22 cellular contexts compared by ENCODE assay signal in the genomic region with DNA sequence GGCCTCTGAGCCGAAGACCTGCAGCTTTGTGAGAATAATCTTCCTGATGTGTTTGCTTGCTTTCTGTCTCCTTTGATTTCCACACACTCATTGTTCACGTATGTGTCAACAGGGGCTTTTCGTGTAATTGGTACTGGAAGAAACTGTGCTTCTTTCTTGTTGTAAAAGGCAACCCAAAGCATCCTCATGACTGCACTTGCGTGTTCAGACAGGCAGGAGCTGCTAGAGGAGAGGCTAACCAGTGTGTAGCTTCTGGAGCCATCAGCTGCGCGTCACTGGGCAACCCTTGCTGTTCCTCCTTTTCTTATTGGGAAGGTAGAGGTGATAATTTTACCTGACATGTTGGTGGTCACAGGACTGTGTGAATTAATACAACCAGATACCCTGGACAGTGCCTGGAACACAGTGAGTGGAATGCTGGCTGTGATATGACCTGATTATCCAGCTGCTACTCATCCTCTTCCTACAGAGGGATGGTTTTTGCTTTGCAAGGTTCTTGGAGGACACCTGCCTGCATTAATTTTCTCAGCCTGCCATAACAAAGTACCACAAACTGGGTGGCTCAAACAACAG.
DNase-seq lines count a peak whose midpoint lies in the region; TF ChIP-seq lines count a peak whose summit lies in the region.
"Had no signal": no experiment of that assay in that cellular context is flagged by ENCODE, and none has a peak within 500 bp of the region (broad histone marks: within the 10 kb centered on the region; RNA-seq: fewer than 3 reads in every experiment).

No MANE protein-coding gene starts in this region.

- H3T11ph ChIP-seq in H9 (ENCODE audit: low read length), result no peak overlapping the region

- H3K27me3 Mint-ChIP-seq in H9 (ENCODE audit: low read depth), result no peaks in the 10 kb centered on the region
- H3K27me3 Mint-ChIP-seq in neural progenitor cell (ENCODE audit: insufficient read depth, low read depth), result peaks cover 2% of the 10 kb centered on the region
- H3K27me3 Mint-ChIP-seq: CD4-positive, alpha-beta T cell had no signal

- H4K5ac ChIP-seq in H9 (ENCODE audit: insufficient read length, low read depth, low read length), result no peak overlapping the region

- no peaks in the 10 kb centered on the region for H4K20me1 ChIP-seq in H9 (ENCODE audit: control insufficient read depth, insufficient read depth, insufficient read length)
- H4K20me1 ChIP-seq in neural progenitor cell (ENCODE audit: low read depth), result no peaks in the 10 kb centered on the region
- H4K20me1 ChIP-seq: BLaER1 had no signal

- H3K4me1 ChIP-seq in H9 (ENCODE audit: insufficient read depth, low read length) (no peaks in the 10 kb centered on the region), neural progenitor cell (no peaks in the 10 kb centered on the region)
- H3K4me1 ChIP-seq: A549, BLaER1, Peyer's patch had no signal

- H3K4me3 ChIP-seq in brain microvascular endothelial cell (ENCODE audit: low read depth, low read length) (no peak overlapping the region), epithelial cell of esophagus (ENCODE audit: low read length) (no peak overlapping the region), neural progenitor cell (no peak overlapping the region)
- H3K4me3 ChIP-seq: A549, BLaER1, GM12878, Peyer's patch, SJSA1 had no signal

- H3K23ac ChIP-seq in H9 (ENCODE audit: insufficient read length, low read depth, low read length), result no peak overlapping the region

- no peak overlapping the region for H3K4me3 Mint-ChIP-seq in H9
- H3K4me3 Mint-ChIP-seq in neural progenitor cell, result no peak overlapping the region
- H3K4me3 Mint-ChIP-seq: CD4-positive, alpha-beta T cell had no signal

- H3K27me3 ChIP-seq in H9 (ENCODE audit: insufficient read depth, low read length), result no peaks in the 10 kb centered on the region
- no peaks in the 10 kb centered on the region for H3K27me3 ChIP-seq in brain microvascular endothelial cell (replicated peaks)
- no peaks in the 10 kb centered on the region for H3K27me3 ChIP-seq in neural progenitor cell
- H3K27me3 ChIP-seq: BLaER1, Peyer's patch, SJSA1 had no signal

- no peak overlapping the region for H3K4ac ChIP-seq in H9 (ENCODE audit: low read depth, low read length)

- no CpG with 5 or more reads among the region's 6 CpGs for WGBS in H9 (ENCODE audit: extremely low coverage, insufficient read length, low lambda C conversion rate)

- H3K27ac ChIP-seq in H9 (ENCODE audit: insufficient read length, low read depth, low read length) (no peak overlapping the region), brain microvascular endothelial cell (no peak overlapping the region), neural progenitor cell (no peak overlapping the region)
- H3K27ac ChIP-seq: A549, BLaER1, KMS-11, Peyer's patch, SJSA1 had no signal

- no peak overlapping the region for H2BK12ac ChIP-seq in H9 (ENCODE audit: insufficient read length, low read depth, low read length)

- no peak overlapping the region for H3K27ac Mint-ChIP-seq in H9
- H3K27ac Mint-ChIP-seq in neural progenitor cell, result no peak overlapping the region
- H3K27ac Mint-ChIP-seq: CD4-positive, alpha-beta T cell had no signal

- no peaks in the 10 kb centered on the region for H3K23me2 ChIP-seq in H9 (ENCODE audit: insufficient read length, low read depth, low read length, poor library complexity, severe bottlenecking)

- H3K9ac ChIP-seq in H9 (ENCODE audit: extremely low read depth, insufficient read length, low read length), result no peak overlapping the region
- no peak overlapping the region for H3K9ac ChIP-seq in neural progenitor cell
- H3K9ac ChIP-seq: BLaER1, KMS-11 had no signal

- H3K36me3 ChIP-seq in brain microvascular endothelial cell (replicated peaks) (no peaks in the 10 kb centered on the region), neural progenitor cell (no peaks in the 10 kb centered on the region)
- H3K36me3 ChIP-seq: BLaER1, Peyer's patch, SJSA1 had no signal

- H3K79me1 ChIP-seq in H9 (ENCODE audit: insufficient read depth, low read depth, low read length, poor library complexity, severe bottlenecking), result no peaks in the 10 kb centered on the region

- no peak overlapping the region for H4K8ac ChIP-seq in H9 (replicated peaks; ENCODE audit: insufficient read length, low read depth, low read length)

- H2BK20ac ChIP-seq in H9 (ENCODE audit: low read depth, low read length, poor library complexity, severe bottlenecking), result no peak overlapping the region

- in situ Hi-C loops in brain microvascular endothelial cell (cut with HindIII; ENCODE audit: low pct_ligation_motif_present, low sequenced_read_pairs), result no loop called here

- no peak overlapping the region for H2BK5ac ChIP-seq in H9 (ENCODE audit: insufficient read length, low read length)

- H3K36me3 Mint-ChIP-seq in H9 (ENCODE audit: insufficient read depth in 1 of 3, low read depth in 3 of 3), result no peaks in the 10 kb centered on the region
- H3K36me3 Mint-ChIP-seq in neural progenitor cell, result no peaks in the 10 kb centered on the region

- H3K4me1 Mint-ChIP-seq in H9 (no peaks in the 10 kb centered on the region), neural progenitor cell (peaks cover 7% of the 10 kb centered on the region)

- no peak overlapping the region for H3K14ac ChIP-seq in H9 (ENCODE audit: insufficient read depth, low read length)

- no peak overlapping the region for H3K18ac ChIP-seq in H9 (ENCODE audit: insufficient read length, low read depth, low read length)

- H3K9me3 Mint-ChIP-seq in H9 (no peaks in the 10 kb centered on the region; a peak in 1 of 5 replicates), neural progenitor cell (no peaks in the 10 kb centered on the region)
- H3K9me3 Mint-ChIP-seq: CD4-positive, alpha-beta T cell had no signal

- peak overlapping the region; percentile 18 for H4K91ac ChIP-seq in H9 (ENCODE audit: insufficient read length, low read depth, low read length)

- H3K9me3 ChIP-seq in H9 (ENCODE audit: control insufficient read depth, low read depth, low read length) (no peaks in the 10 kb centered on the region), neural progenitor cell (ENCODE audit: low read depth) (no peaks in the 10 kb centered on the region)
- H3K9me3 ChIP-seq: A549, BLaER1, Peyer's patch, SJSA1 had no signal

- H2AFZ ChIP-seq in H9 (ENCODE audit: low read length), result no peak overlapping the region
- no peak overlapping the region for H2AFZ ChIP-seq in neural progenitor cell (replicated peaks)

- no peaks in the 10 kb centered on the region for H3F3A ChIP-seq in neural progenitor cell (ENCODE audit: low read depth)

- H2BK15ac ChIP-seq in H9 (ENCODE audit: low read depth, low read length), result no peak overlapping the region

- H3K4me2 ChIP-seq in H9 (ENCODE audit: insufficient read depth, insufficient read length, low read length) (no peak overlapping the region), neural progenitor cell (no peak overlapping the region)
- H3K4me2 ChIP-seq: A549, BLaER1, KMS-11 had no signal

- H2BK120ac ChIP-seq in H9 (ENCODE audit: low read depth, low read length, poor library complexity, severe bottlenecking), result no peak overlapping the region

- DNase-seq in H9, result no peak
- DNase-seq in brain microvascular endothelial cell, result no peak
- peak; percentile 86 for DNase-seq in epithelial cell of esophagus (ENCODE audit: low read depth)
- peak; percentile 28 for DNase-seq in neural progenitor cell (ENCODE audit: low spot score)
- no peak for DNase-seq in NCI-H345 treated with DMSO at 0.1 percent for 48 hours (lab: John Stamatoyannopoulos, UW; ENCODE audit: unreplicated experiment)
- DNase-seq in NCI-H446 treated with DMSO at 0.1 percent for 48 hours (lab: John Stamatoyannopoulos, UW), result no peak
- no peak for DNase-seq in stimulated activated CD4-positive, alpha-beta T cell treated with anti-CD3 and anti-CD28 coated beads, Interleukin-2, amount 100 ng/mL, for 48 hours
- DNase-seq: CD4-positive, alpha-beta T cell; COR-L47; DMS79 treated with DMSO at 0.1 percent for 48 hours; IMR-90; MV-4-11; NCI-H1105 treated with DMSO at 0.1 percent for 48 hours; NCI-H2029 treated with DMSO at 0.1 percent for 48 hours; NCI-H2171 treated with DMSO at 0.1 percent for 48 hours; NK-92 treated with Interleukin-12 subunit alpha and Interleukin-12 subunit beta, amount 100 ng/mL, for 24 hours; Peyer's patch had no signal

- H3K79me2 ChIP-seq in H9 (ENCODE audit: insufficient read depth, low read length) (no peaks in the 10 kb centered on the region), neural progenitor cell (ENCODE audit: low read depth) (no peaks in the 10 kb centered on the region)

- no peak overlapping the region for H3K56ac ChIP-seq in H9 (ENCODE audit: insufficient read length, low read depth, low read length)

- H2AK5ac ChIP-seq in H9 (ENCODE audit: insufficient read length, low read length), result no peak overlapping the region

- TF ChIP-seq CTCF in H9 (conservative IDR thresholded peaks at IDR 0.05) (peak; percentile 32; the same call in 2 of the 3 replicates), brain microvascular endothelial cell (IDR thresholded peaks at IDR 0.05; ENCODE audit: low read depth, low read length, missing control alignments) (peak; percentile 6), epithelial cell of esophagus (IDR thresholded peaks at IDR 0.05; ENCODE audit: insufficient read depth, low read depth, low read length, missing control alignments) (peak; percentile 62), neural progenitor cell (IDR thresholded peaks at IDR 0.05) (peak; percentile 17)

Comparison
In these comparisons a context has a peak if more than half of its experiments do, and no peak if none do; other contexts are left out.
1. DNase-seq: peak in epithelial cell of esophagus (single experiment) and neural progenitor cell (single experiment); none in H9 (single experiment), brain microvascular endothelial cell (single experiment), NCI-H345 treated with DMSO at 0.1 percent for 48 hours (single experiment), NCI-H446 treated with DMSO at 0.1 percent for 48 hours (single experiment) and stimulated activated CD4-positive, alpha-beta T cell treated with anti-CD3 and anti-CD28 coated beads, Interleukin-2, amount 100 ng/mL, for 48 hours (0 of 2).
2. CTCF ChIP-seq: peak in every context shown above with its lines; median percentile 62 in epithelial cell of esophagus; 32 in H9; 17 in neural progenitor cell; 6 in brain microvascular endothelial cell.